In the genomic region with DNA sequence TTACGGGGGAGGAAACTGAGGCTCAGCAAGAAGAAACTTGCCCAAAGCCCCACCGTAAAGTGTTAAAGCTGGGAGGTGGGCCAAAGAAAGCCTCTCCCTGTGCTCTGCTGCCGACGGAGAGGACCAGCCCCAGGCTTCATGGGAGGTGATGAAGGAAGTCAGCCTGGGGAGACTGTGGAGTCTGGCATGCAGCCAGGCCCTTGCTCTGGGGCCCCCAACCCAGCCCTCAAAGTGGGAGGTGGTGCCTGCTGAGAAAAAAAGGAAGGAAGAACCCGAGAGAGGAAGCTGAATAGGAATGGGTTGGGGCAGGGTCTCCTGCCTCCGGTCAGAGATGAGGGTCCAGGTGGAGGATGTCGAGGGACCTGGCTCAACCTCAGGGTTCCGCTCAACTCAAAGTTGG, we compare ENCODE assay signal across 9 cellular contexts. TPM values are rescaled to one million over a fixed set of nuclear protein-coding genes. Genes with fewer than 3 reads are reported as not detected.
DNase-seq lines count a peak whose midpoint lies in the region; ATAC-seq, FAIRE-seq and TF ChIP-seq lines count a peak whose summit lies in the region.
"Had no signal": no experiment of that assay in that cellular context is flagged by ENCODE, and none has a peak within 500 bp of the region (broad histone marks: within the 10 kb centered on the region; RNA-seq: fewer than 3 reads in every experiment).

No MANE protein-coding gene starts in this region.

- H3K27ac ChIP-seq in aorta (ENCODE audit: low read depth in 1 of 2, low read length in 2 of 2), result no peak overlapping the region

- no peak for FAIRE-seq in GM12891 (lab: Jason Lieb, UNC)

- DNase-seq in Right ventricle myocardium inferior (ENCODE audit: missing footprints) (peak; percentile 81), cardiac septum (ENCODE audit: low spot score) (no peak), astrocyte of the hippocampus (ENCODE audit: low read depth, low spot score) (peak; percentile 32), aorta (peak; percentile 77 to 78), GM12891 (ENCODE audit: insufficient read length, low spot score) (no peak), NCI-H2227 treated with DMSO at 0.1 percent for 48 hours (lab: John Stamatoyannopoulos, UW) (no peak)
- DNase-seq: Calu3 had no signal

- no peak for TF ChIP-seq POLR2A in GM12891 (IDR thresholded peaks at IDR 0.05; ENCODE audit: low read depth, low read length)

- H3K9me3 ChIP-seq in mononuclear cell (ENCODE audit: low read depth, low read length) (no peaks in the 10 kb centered on the region), aorta (ENCODE audit: control insufficient read depth, low read length) (no peaks in the 10 kb centered on the region)

- peaks cover 0 to 7% of the 10 kb centered on the region in 2 donors for H3K36me3 ChIP-seq in aorta (ENCODE audit: control insufficient read depth in 1 of 2, insufficient read depth in 2 of 2, low read length in 1 of 2)

- WGBS in aorta, 2 donors, result 44% methylated on average over 8 of the region's 8 CpGs

- H3K4me1 ChIP-seq in mononuclear cell (ENCODE audit: insufficient read depth, low read length), result peaks cover 72% of the 10 kb centered on the region
- H3K4me1 ChIP-seq in aorta (ENCODE audit: control insufficient read depth in 1 of 2, insufficient read depth in 2 of 2, low read length in 2 of 2), result no peaks in the 10 kb centered on the region

- ATAC-seq in Right ventricle myocardium inferior (no peak), aorta (ENCODE audit: low FRiP score) (no peak), HG03442 (IDR thresholded peaks at IDR 0.05; ENCODE audit: unreplicated experiment) (no peak)

- H3K27me3 ChIP-seq in mononuclear cell (ENCODE audit: insufficient read depth, low read length) (no peaks in the 10 kb centered on the region), aorta (ENCODE audit: control insufficient read depth in 1 of 2, insufficient read depth in 2 of 2, low read length in 1 of 2) (no peaks in the 10 kb centered on the region)

- intact Hi-C loops in Right ventricle myocardium inferior (cut with DNase I) (no loop called here), cardiac septum (cut with DNase I) (no loop called here), aorta (cut with DNase I) (loop anchor here (10.0 kb wide), 2 partner anchors 119 to 149 kb away; a partner anchor contains a TSS)

- H3K4me3 ChIP-seq in mononuclear cell (ENCODE audit: low read length) (peak overlapping the region; percentile 98), aorta (ENCODE audit: low read length in 2 of 2) (no peak overlapping the region)

TF ChIP-seq in GM12891, 5 proteins besides CTCF, POLR2A, EP300 and RAD21:
- TF ChIP-seq POU2F2 (IDR thresholded peaks at IDR 0.05; ENCODE audit: low read depth, low read length) (no peak), POLR2AphosphoS5 (IDR thresholded peaks at IDR 0.05; ENCODE audit: low read depth, low read length) (no peak), SPI1 (IDR thresholded peaks at IDR 0.05; ENCODE audit: low read depth, low read length) (no peak; the same call in 1 of the 2 replicates), PAX5 (IDR thresholded peaks at IDR 0.05; ENCODE audit: insufficient read depth, low read length, severe bottlenecking) (no peak), TAF1 (IDR thresholded peaks at IDR 0.05; ENCODE audit: low read depth, low read length) (no peak)

RNA-seq across cellular contexts. Expression of a gene that starts 3.8 kb away (rescaled TPM):
- total RNA-seq in Right ventricle myocardium inferior (25.5 TPM), cardiac septum (25.4 TPM), mononuclear cell (24.9 TPM), aorta (10 to 100 TPM; 23.2 to 40.6 TPM)
- 10 to 100 TPM in 1 of 2 donors, 1 to 10 TPM in 1; 8.5 to 13.4 TPM for polyA plus RNA-seq in aorta
- polyA plus RNA-seq in GM12891 (2012; ENCODE audit: low read depth, missing spikeins), result 20.9 TPM

RNA-seq across cellular contexts. Expression of a gene that starts 15.8 kb away (rescaled TPM):
- total RNA-seq in Right ventricle myocardium inferior (0.19 TPM), cardiac septum (0.51 TPM), mononuclear cell (0.10 TPM), aorta (not detected)
- 10 to 100 TPM in 1 of 2 donors, under 1 TPM in 1; 0.08 to 21.5 TPM for polyA plus RNA-seq in aorta
- not detected for polyA plus RNA-seq in GM12891 (2012; ENCODE audit: low read depth, missing spikeins)

Comparison
In these comparisons a context has a peak if more than half of its experiments do, and no peak if none do; other contexts are left out.
1. DNase-seq: peak in Right ventricle myocardium inferior (single experiment), astrocyte of the hippocampus (single experiment) and aorta (2 of 2); none in cardiac septum (single experiment), GM12891 (single experiment) and NCI-H2227 treated with DMSO at 0.1 percent for 48 hours (single experiment).
2. intact Hi-C loops: an anchor here in aorta (10.0 kb wide); none called in Right ventricle myocardium inferior and cardiac septum.